ENCODE assay signal across 10 cellular contexts in the genomic region with DNA sequence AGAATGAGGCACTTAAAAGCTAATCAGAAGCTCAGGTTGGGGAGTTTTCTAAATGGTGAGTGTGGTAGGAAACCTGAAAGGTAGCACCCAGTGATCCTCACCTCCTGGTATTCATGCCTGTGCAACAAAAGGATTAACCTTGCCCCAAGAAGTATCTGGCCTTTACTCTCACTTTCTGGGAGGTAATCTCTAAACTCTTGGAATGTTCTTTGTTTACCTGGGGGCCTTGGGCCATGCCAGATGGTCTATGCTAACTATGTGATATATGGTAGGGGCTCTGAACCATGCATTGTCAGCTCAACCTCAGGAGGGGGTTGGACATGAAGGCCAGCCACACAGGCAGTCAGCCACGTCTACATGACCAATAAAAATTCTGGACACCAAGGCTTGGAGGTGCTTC.
"Had no signal": no experiment of that assay in that cellular context is flagged by ENCODE, and none has a peak within 500 bp of the region (broad histone marks: within the 10 kb centered on the region; RNA-seq: fewer than 3 reads in every experiment).

No MANE protein-coding gene starts in this region.

- H3K9me3 Mint-ChIP-seq: HFFc6, IgD-negative memory B cell had no signal

- H3K27ac Mint-ChIP-seq: HFFc6, IgD-negative memory B cell had no signal

- H3K27ac ChIP-seq: GM23248, HL-60 had no signal

- H3K4me1 ChIP-seq: HAP-1 had no signal

- H3K4me3 Mint-ChIP-seq: HFFc6, IgD-negative memory B cell had no signal

- H3K4me1 Mint-ChIP-seq: IgD-negative memory B cell had no signal

- ATAC-seq: HCT116, HepG2 had no signal

- H3K9me3 ChIP-seq: HAP-1 had no signal

- H3K36me3 ChIP-seq: HAP-1 had no signal

- H3K36me3 Mint-ChIP-seq: IgD-negative memory B cell had no signal

- H2AFZ ChIP-seq: GM23248 had no signal

- H3K4me3 ChIP-seq: GM23248, HAP-1 had no signal

- H3K9ac ChIP-seq: GM23248 had no signal

- DNase-seq: GM23248, GOT3, H7, HFFc6, KG1 had no signal
